19 cellular contexts compared by ENCODE assay signal in the genomic region with DNA sequence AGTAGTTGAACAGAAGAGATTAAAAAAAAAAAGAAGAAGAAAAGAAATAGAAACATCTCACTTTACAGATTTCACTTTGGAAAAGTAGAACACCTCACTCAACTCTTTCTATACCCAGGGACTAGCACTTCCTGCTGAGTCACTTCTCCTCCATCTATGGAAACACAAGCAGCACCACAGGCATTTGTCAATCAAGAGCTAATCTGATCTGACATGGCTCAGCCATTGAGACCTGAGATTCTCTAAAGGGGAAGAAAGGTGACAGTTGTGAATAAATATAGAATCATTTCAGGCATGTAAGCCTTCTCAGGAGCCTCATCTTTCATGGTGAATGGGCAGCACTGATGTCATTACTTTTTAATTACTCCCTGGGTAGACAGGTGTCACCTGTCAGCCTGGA.
DNase-seq lines count a peak whose midpoint lies in the region; ATAC-seq and TF ChIP-seq lines count a peak whose summit lies in the region.
"Had no signal": no experiment of that assay in that cellular context is flagged by ENCODE, and none has a peak within 500 bp of the region (broad histone marks: within the 10 kb centered on the region; RNA-seq: fewer than 3 reads in every experiment).

No MANE protein-coding gene starts in this region.

- no peaks in the 10 kb centered on the region for H3K36me3 Mint-ChIP-seq in Calu3 (ENCODE audit: insufficient read depth, unreplicated experiment)
- H3K36me3 Mint-ChIP-seq in naive thymus-derived CD4-positive, alpha-beta T cell, result no peaks in the 10 kb centered on the region

- intact Hi-C loops in Calu3 (cut with micrococcal nuclease; ENCODE audit: unreplicated experiment), result no loop called here
- intact Hi-C loops in naive thymus-derived CD4-positive, alpha-beta T cell (cut with micrococcal nuclease), result no loop called here

- H3K36me3 ChIP-seq in Karpas-422 (ENCODE audit: insufficient read depth, low read length), result no peaks in the 10 kb centered on the region
- H3K36me3 ChIP-seq in naive thymus-derived CD4-positive, alpha-beta T cell (ENCODE audit: control insufficient read depth in 2 of 3, insufficient read depth in 3 of 3, low read length in 3 of 3), result no peaks in the 10 kb centered on the region
- H3K36me3 ChIP-seq: Peyer's patch, right lobe of liver, thyroid gland had no signal

- H3K4me3 ChIP-seq in Karpas-422 (ENCODE audit: low read length), result peak overlapping the region; percentile 1; the same call in 1 of the 2 replicates
- no peak overlapping the region for H3K4me3 ChIP-seq in naive thymus-derived CD4-positive, alpha-beta T cell (ENCODE audit: low read length)
- H3K4me3 ChIP-seq: lung, Peyer's patch, right lobe of liver, thyroid gland had no signal

- H3K4me3 Mint-ChIP-seq in Calu3 (ENCODE audit: low read depth, unreplicated experiment), result no peak overlapping the region
- no peak overlapping the region for H3K4me3 Mint-ChIP-seq in naive thymus-derived CD4-positive, alpha-beta T cell
- H3K4me3 Mint-ChIP-seq: nephron had no signal

- peak overlapping the region; percentile 26 for H3K27ac Mint-ChIP-seq in Calu3 (ENCODE audit: unreplicated experiment)
- no peak overlapping the region for H3K27ac Mint-ChIP-seq in naive thymus-derived CD4-positive, alpha-beta T cell
- H3K27ac Mint-ChIP-seq: nephron had no signal

- no peaks in the 10 kb centered on the region for H3K27me3 ChIP-seq in Karpas-422 (ENCODE audit: low read length)
- peaks cover 0 to 3% of the 10 kb centered on the region in 2 donors for H3K27me3 ChIP-seq in naive thymus-derived CD4-positive, alpha-beta T cell (ENCODE audit: control insufficient read depth in 2 of 2, insufficient read depth in 2 of 2, low read length in 2 of 2)
- H3K27me3 ChIP-seq: Peyer's patch, right lobe of liver, thyroid gland had no signal

- DNase-seq in Calu3 (peak; percentile 15), Karpas-422 (peak; percentile 95), SHP77 treated with DMSO at 0.1 percent for 48 hours (lab: John Stamatoyannopoulos, UW) (peak; percentile 29), islet precursor cell (peak; percentile 52), ACHN (no peak), CD1c-positive myeloid dendritic cell (ENCODE audit: extremely low spot score) (no peak)
- DNase-seq in naive thymus-derived CD4-positive, alpha-beta T cell, result no peak
- DNase-seq: activated naive CD4-positive, alpha-beta T cell treated with Interleukin-2 at 50 U/mL for 16 hours; Caco-2; GOT3; Peyer's patch; right lobe of liver; stimulated activated CD4-positive, alpha-beta T cell treated with anti-CD3 and anti-CD28 coated beads, Interleukin-2, amount 100 ng/mL, for 48 hours; thyroid gland had no signal

- no peaks in the 10 kb centered on the region for H3K9me2 ChIP-seq in Karpas-422 (replicated peaks; ENCODE audit: insufficient read depth, low read length)

- no peaks in the 10 kb centered on the region for H3K9me3 ChIP-seq in Karpas-422 (ENCODE audit: low read length)
- no peaks in the 10 kb centered on the region for H3K9me3 ChIP-seq in naive thymus-derived CD4-positive, alpha-beta T cell (ENCODE audit: control insufficient read depth in 2 of 3, low read length in 3 of 3)
- H3K9me3 ChIP-seq: Caco-2, Peyer's patch, right lobe of liver, thyroid gland had no signal

- peaks cover 11% of the 10 kb centered on the region for H3K4me1 Mint-ChIP-seq in Calu3 (ENCODE audit: low read depth, unreplicated experiment)
- H3K4me1 Mint-ChIP-seq in naive thymus-derived CD4-positive, alpha-beta T cell, result no peaks in the 10 kb centered on the region
- H3K4me1 Mint-ChIP-seq: nephron had no signal

- no peak for ATAC-seq in HG02798 (IDR thresholded peaks at IDR 0.05; ENCODE audit: poor library complexity, unreplicated experiment)
- ATAC-seq in naive thymus-derived CD4-positive, alpha-beta T cell, result no peak
- ATAC-seq: activated CD4-positive, CD25-positive, alpha-beta regulatory T cell treated with anti-CD3 and anti-CD28 coated beads, Interleukin-2, amount 50 U/mL, for 24 hours; HepG2; right lobe of liver had no signal

- no peaks in the 10 kb centered on the region for H3K27me3 Mint-ChIP-seq in Calu3 (ENCODE audit: unreplicated experiment)
- peaks cover 0 to 18% (median 10%) of the 10 kb centered on the region in 5 donors for H3K27me3 Mint-ChIP-seq in naive thymus-derived CD4-positive, alpha-beta T cell

- H3K4me2 ChIP-seq in Karpas-422 (ENCODE audit: low read depth, low read length, poor library complexity, severe bottlenecking), result peak overlapping the region; percentile 59

- POLR2A ChIA-PET in naive thymus-derived CD4-positive, alpha-beta T cell (lab: Charles Lee), result no interaction called here

- CTCF ChIA-PET in Calu3 (lab: Charles Lee), result interaction anchor here (0.7 kb wide), 1 partner anchor 383 kb away, joined by 3 read pairs; no protein-coding TSS in a partner anchor
- CTCF ChIA-PET in naive thymus-derived CD4-positive, alpha-beta T cell (lab: Charles Lee), result no interaction called here

- 0 out of 2 replicates have a peak overlapping the region, but pooled peaks have one; percentile 4 for H3K9ac ChIP-seq in Karpas-422 (ENCODE audit: low read length)

- no peak overlapping the region for H2AFZ ChIP-seq in Karpas-422 (ENCODE audit: low read length)

- peaks cover 6% of the 10 kb centered on the region for H3K9me3 Mint-ChIP-seq in Calu3 (ENCODE audit: low read depth, unreplicated experiment)
- H3K9me3 Mint-ChIP-seq in naive thymus-derived CD4-positive, alpha-beta T cell, result peaks cover 0 to 10% (median 2%) of the 10 kb centered on the region in 11 donors
- H3K9me3 Mint-ChIP-seq: nephron had no signal

- peak overlapping the region; percentile 90 for H3K27ac ChIP-seq in Karpas-422 (ENCODE audit: low read length)
- H3K27ac ChIP-seq in naive thymus-derived CD4-positive, alpha-beta T cell (ENCODE audit: low read depth, low read length), result no peak overlapping the region
- H3K27ac ChIP-seq: Peyer's patch, right lobe of liver, thyroid gland had no signal

- in situ Hi-C loops in ACHN (cut with HindIII; ENCODE audit: low pct_ligation_motif_present, low pct_unique_long_range_greater_than_20kb, low sequenced_read_pairs), result no loop called here

- TF ChIP-seq CTCF in Calu3 (IDR thresholded peaks at IDR 0.05; ENCODE audit: unreplicated experiment), result no peak

- no peaks in the 10 kb centered on the region for H3K79me2 ChIP-seq in Karpas-422 (ENCODE audit: low read length)

- H3K4me1 ChIP-seq in Karpas-422 (ENCODE audit: low read length), result peaks cover 51% of the 10 kb centered on the region
- no peaks in the 10 kb centered on the region for H3K4me1 ChIP-seq in naive thymus-derived CD4-positive, alpha-beta T cell (ENCODE audit: control insufficient read depth in 2 of 2, insufficient read depth in 2 of 2, low read length in 2 of 2)
- H3K4me1 ChIP-seq: Caco-2, Peyer's patch, right lobe of liver, thyroid gland had no signal

- no peaks in the 10 kb centered on the region for H4K20me1 ChIP-seq in Karpas-422 (ENCODE audit: insufficient read depth, low read depth, low read length)

- BruUV-seq in Calu3 (replicated peaks; lab: Mats Ljungman, UMichigan), result no TSS peak

Comparison
In these comparisons a context has a peak if more than half of its experiments do, and no peak if none do; other contexts are left out.
1. DNase-seq: peak in Calu3 (single experiment), Karpas-422 (single experiment), SHP77 treated with DMSO at 0.1 percent for 48 hours (single experiment) and islet precursor cell (single experiment); none in naive thymus-derived CD4-positive, alpha-beta T cell (0 of 9), ACHN (single experiment) and CD1c-positive myeloid dendritic cell (single experiment).